ENCODE assay signal across 22 cellular contexts in the genomic region with DNA sequence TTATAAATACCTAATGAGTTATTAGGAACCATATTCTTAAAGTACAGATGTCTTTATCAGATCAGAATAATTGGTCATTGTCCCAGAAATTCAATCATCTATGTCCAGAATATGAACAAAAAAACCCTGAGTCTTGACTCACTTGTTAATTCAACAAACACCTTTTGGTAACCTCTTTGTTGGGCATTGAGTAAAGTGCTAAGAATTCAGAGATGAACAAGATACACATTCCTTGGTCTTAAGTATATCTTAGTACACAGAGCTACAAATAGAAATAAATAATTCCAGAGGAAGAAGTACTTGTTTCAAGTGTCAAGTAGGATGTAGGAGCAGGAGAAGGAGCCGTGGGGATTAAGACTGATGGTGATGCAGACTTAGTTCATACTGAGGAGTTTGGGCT.
"Had no signal": no experiment of that assay in that cellular context is flagged by ENCODE, and none has a peak within 500 bp of the region (broad histone marks: within the 10 kb centered on the region; RNA-seq: fewer than 3 reads in every experiment).

No MANE protein-coding gene starts in this region.

- ATAC-seq: HepG2 had no signal

- FAIRE-seq: HepG2, RCC 7860 had no signal

- H3K9me3 ChIP-seq: SK-N-SH had no signal

- DNase-seq: IMR-90, Karpas-422, KG1, MM.1S, NCI-H1092 treated with DMSO at 0.1 percent for 48 hours, NCI-H1436, NCI-H187, NCI-H2029, NCI-H2081 treated with DMSO at 0.1 percent for 48 hours, NCI-H2171, NCI-H226, NCI-H446, NCI-H510A, NCI-H524 treated with DMSO at 0.1 percent for 48 hours, NCI-H69, NCI-H774, Right ventricle myocardium superior, RPMI8226, SIG-M5, SK-N-SH had no signal

- H3K4me2 ChIP-seq: SK-N-SH had no signal

- H3K9ac ChIP-seq: SK-N-SH had no signal
